In the genomic region with DNA sequence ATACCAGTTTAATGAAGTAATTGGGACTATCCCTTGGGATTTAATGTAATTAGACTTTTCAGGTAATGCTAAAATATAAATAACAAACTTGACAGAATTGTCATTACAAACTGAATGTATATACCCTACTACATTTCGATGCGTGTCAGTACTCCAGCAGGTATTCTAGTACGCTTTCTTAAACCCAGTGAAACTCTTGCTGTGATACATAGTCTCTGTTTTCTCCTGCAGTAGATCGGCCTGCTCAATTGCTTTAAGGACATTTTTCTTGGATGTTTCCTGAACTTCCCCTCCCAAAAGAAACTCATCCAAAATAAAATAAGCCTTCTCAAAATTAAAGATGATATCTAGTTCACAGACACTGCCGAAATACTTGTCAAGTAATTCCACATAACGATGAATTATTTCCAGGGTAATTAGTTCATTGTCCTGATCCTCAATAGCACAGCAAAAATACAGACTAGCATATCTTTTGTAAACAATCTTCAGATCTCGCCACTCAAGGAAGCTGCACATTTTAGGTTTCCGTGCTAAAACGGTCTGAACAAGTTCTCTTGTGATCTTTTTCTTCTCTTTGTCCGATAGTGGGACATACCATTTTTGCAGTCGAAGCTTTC, we compare ENCODE assay signal across 1 cellular context.
A peak's percentile ranks its signal among the peaks of the same experiment; 100 is the strongest.
TF ChIP-seq lines count a peak whose summit lies in the region.

No MANE protein-coding gene starts in this region.

TF ChIP-seq in GM12878, 131 proteins besides CTCF, POLR2A, EP300 and RAD21:
- TF ChIP-seq, protein P1, sequence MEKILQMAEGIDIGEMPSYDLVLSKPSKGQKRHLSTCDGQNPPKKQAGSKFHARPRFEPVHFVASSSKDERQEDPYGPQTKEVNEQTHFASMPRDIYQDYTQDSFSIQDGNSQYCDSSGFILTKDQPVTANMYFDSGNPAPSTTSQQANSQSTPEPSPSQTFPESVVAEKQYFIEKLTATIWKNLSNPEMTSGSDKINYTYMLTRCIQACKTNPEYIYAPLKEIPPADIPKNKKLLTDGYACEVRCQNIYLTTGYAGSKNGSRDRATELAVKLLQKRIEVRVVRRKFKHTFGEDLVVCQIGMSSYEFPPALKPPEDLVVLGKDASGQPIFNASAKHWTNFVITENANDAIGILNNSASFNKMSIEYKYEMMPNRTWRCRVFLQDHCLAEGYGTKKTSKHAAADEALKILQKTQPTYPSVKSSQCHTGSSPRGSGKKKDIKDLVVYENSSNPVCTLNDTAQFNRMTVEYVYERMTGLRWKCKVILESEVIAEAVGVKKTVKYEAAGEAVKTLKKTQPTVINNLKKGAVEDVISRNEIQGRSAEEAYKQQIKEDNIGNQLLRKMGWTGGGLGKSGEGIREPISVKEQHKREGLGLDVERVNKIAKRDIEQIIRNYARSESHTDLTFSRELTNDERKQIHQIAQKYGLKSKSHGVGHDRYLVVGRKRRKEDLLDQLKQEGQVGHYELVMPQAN (conservative IDR thresholded peaks at IDR 0.05) = 0 out of 2 replicates have a peak, but pooled peaks have one; percentile 39
